ENCODE assay signal across 1 cellular context in genomic region chr2:231957913-231958763, GRCh38.
TF ChIP-seq lines count a peak whose summit lies in the region.

No MANE protein-coding gene starts in this region.

TF ChIP-seq in HepG2, 621 proteins besides CTCF, POLR2A, EP300 and RAD21 (continued from another document and continues in another):
- TF ChIP-seq, protein P1, sequence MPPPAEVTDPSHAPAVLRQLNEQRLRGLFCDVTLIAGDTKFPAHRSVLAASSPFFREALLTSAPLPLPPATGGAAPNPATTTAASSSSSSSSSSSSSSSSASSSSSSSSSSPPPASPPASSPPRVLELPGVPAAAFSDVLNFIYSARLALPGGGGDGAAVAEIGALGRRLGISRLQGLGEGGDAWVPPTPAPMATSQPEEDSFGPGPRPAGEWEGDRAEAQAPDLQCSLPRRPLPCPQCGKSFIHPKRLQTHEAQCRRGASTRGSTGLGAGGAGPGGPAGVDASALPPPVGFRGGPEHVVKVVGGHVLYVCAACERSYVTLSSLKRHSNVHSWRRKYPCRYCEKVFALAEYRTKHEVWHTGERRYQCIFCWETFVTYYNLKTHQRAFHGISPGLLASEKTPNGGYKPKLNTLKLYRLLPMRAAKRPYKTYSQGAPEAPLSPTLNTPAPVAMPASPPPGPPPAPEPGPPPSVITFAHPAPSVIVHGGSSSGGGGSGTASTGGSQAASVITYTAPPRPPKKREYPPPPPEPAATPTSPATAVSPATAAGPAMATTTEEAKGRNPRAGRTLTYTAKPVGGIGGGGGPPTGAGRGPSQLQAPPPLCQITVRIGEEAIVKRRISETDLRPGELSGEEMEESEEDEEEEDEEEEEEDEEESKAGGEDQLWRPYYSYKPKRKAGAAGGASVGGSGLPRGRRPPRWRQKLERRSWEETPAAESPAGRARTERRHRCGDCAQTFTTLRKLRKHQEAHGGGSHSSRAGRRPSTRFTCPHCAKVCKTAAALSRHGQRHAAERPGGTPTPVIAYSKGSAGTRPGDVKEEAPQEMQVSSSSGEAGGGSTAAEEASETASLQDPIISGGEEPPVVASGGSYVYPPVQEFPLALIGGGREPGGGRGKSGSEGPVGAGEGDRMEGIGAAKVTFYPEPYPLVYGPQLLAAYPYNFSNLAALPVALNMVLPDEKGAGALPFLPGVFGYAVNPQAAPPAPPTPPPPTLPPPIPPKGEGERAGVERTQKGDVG (CRISPR knock-in tag; IDR thresholded peaks at IDR 0.05; ENCODE audit: borderline replicate concordance): no peak
- TF ChIP-seq, protein P2, sequence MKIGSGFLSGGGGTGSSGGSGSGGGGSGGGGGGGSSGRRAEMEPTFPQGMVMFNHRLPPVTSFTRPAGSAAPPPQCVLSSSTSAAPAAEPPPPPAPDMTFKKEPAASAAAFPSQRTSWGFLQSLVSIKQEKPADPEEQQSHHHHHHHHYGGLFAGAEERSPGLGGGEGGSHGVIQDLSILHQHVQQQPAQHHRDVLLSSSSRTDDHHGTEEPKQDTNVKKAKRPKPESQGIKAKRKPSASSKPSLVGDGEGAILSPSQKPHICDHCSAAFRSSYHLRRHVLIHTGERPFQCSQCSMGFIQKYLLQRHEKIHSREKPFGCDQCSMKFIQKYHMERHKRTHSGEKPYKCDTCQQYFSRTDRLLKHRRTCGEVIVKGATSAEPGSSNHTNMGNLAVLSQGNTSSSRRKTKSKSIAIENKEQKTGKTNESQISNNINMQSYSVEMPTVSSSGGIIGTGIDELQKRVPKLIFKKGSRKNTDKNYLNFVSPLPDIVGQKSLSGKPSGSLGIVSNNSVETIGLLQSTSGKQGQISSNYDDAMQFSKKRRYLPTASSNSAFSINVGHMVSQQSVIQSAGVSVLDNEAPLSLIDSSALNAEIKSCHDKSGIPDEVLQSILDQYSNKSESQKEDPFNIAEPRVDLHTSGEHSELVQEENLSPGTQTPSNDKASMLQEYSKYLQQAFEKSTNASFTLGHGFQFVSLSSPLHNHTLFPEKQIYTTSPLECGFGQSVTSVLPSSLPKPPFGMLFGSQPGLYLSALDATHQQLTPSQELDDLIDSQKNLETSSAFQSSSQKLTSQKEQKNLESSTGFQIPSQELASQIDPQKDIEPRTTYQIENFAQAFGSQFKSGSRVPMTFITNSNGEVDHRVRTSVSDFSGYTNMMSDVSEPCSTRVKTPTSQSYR (CRISPR knock-in tag; IDR thresholded peaks at IDR 0.05; ENCODE audit: borderline replicate concordance): no peak
- TF ChIP-seq RFX5 (IDR thresholded peaks at IDR 0.05; ENCODE audit: low read depth, low read length) (no peak), ZNF883 (CRISPR knock-in tag; IDR thresholded peaks at IDR 0.05; ENCODE audit: not compliant biosample characterization) (no peak), ZNF207 (IDR thresholded peaks at IDR 0.05; ENCODE audit: borderline replicate concordance) (no peak), CREBL2 (CRISPR knock-in tag; IDR thresholded peaks at IDR 0.05; ENCODE audit: borderline replicate concordance) (no peak), STAT5B (CRISPR knock-in tag; IDR thresholded peaks at IDR 0.05) (no peak), FOXJ3 (CRISPR knock-in tag; IDR thresholded peaks at IDR 0.05; ENCODE audit: borderline replicate concordance) (no peak; the same call in 1 of the 2 replicates), ZNF335 (CRISPR knock-in tag; IDR thresholded peaks at IDR 0.05) (no peak), PRMT3 (CRISPR knock-in tag; IDR thresholded peaks at IDR 0.05; ENCODE audit: borderline replicate concordance, low read depth) (no peak), ZKSCAN8 (CRISPR knock-in tag; IDR thresholded peaks at IDR 0.05; ENCODE audit: borderline replicate concordance) (no peak), ZFP91 (CRISPR knock-in tag; IDR thresholded peaks at IDR 0.05; ENCODE audit: borderline replicate concordance) (no peak), ATF1 (CRISPR knock-in tag; IDR thresholded peaks at IDR 0.05) (peak; percentile 26; the same call in 1 of the 2 replicates), MAFF (IDR thresholded peaks at IDR 0.05; ENCODE audit: low read depth, low read length) (no peak), RORA (CRISPR knock-in tag; IDR thresholded peaks at IDR 0.05) (no peak), POGZ (CRISPR knock-in tag; IDR thresholded peaks at IDR 0.05) (no peak), ZFP41 (CRISPR knock-in tag; IDR thresholded peaks at IDR 0.05; ENCODE audit: borderline replicate concordance) (no peak), GATA4 (IDR thresholded peaks at IDR 0.05; ENCODE audit: borderline replicate concordance, low read depth) (no peak), U2AF2 (IDR thresholded peaks at IDR 0.05; ENCODE audit: low read depth, low read length) (no peak), KAT8 (CRISPR knock-in tag; IDR thresholded peaks at IDR 0.05) (no peak), SIX1 (CRISPR knock-in tag; IDR thresholded peaks at IDR 0.05; ENCODE audit: borderline replicate concordance) (no peak), XRCC5 (optimal IDR thresholded peaks at IDR 0.05; ENCODE audit: low read length) (no peak), ZNF460 (CRISPR knock-in tag; IDR thresholded peaks at IDR 0.05; ENCODE audit: borderline replicate concordance) (no peak; the same call in 1 of the 2 replicates), SALL1 (CRISPR knock-in tag; IDR thresholded peaks at IDR 0.05) (peak; percentile 90), RXRA (CRISPR knock-in tag; IDR thresholded peaks at IDR 0.05) (peak; percentile 35; the same call in 1 of the 2 replicates), NPAS2 (CRISPR knock-in tag; IDR thresholded peaks at IDR 0.05; ENCODE audit: borderline replicate concordance) (no peak), ZNF782 (CRISPR knock-in tag; IDR thresholded peaks at IDR 0.05; ENCODE audit: borderline replicate concordance) (no peak), SMAD1 (CRISPR knock-in tag; IDR thresholded peaks at IDR 0.05; ENCODE audit: borderline replicate concordance, low read depth) (no peak), PPARG (CRISPR knock-in tag; conservative IDR thresholded peaks at IDR 0.05) (no peak), NCOA5 (CRISPR knock-in tag; IDR thresholded peaks at IDR 0.05) (no peak), SMAD3 (CRISPR knock-in tag; IDR thresholded peaks at IDR 0.05) (0 out of 2 replicates have a peak, but pooled peaks have one; percentile 28), ZSCAN21 (CRISPR knock-in tag; IDR thresholded peaks at IDR 0.05; ENCODE audit: borderline replicate concordance) (no peak)
- TF ChIP-seq, protein P3, sequence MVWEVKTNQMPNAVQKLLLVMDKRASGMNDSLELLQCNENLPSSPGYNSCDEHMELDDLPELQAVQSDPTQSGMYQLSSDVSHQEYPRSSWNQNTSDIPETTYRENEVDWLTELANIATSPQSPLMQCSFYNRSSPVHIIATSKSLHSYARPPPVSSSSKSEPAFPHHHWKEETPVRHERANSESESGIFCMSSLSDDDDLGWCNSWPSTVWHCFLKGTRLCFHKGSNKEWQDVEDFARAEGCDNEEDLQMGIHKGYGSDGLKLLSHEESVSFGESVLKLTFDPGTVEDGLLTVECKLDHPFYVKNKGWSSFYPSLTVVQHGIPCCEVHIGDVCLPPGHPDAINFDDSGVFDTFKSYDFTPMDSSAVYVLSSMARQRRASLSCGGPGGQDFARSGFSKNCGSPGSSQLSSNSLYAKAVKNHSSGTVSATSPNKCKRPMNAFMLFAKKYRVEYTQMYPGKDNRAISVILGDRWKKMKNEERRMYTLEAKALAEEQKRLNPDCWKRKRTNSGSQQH (CRISPR knock-in tag; IDR thresholded peaks at IDR 0.05; ENCODE audit: low read depth): no peak; the same call in 1 of the 2 replicates
- TF ChIP-seq, protein P4, sequence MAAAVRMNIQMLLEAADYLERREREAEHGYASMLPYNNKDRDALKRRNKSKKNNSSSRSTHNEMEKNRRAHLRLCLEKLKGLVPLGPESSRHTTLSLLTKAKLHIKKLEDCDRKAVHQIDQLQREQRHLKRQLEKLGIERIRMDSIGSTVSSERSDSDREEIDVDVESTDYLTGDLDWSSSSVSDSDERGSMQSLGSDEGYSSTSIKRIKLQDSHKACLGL (CRISPR knock-in tag; IDR thresholded peaks at IDR 0.05): no peak
- TF ChIP-seq, protein P5, sequence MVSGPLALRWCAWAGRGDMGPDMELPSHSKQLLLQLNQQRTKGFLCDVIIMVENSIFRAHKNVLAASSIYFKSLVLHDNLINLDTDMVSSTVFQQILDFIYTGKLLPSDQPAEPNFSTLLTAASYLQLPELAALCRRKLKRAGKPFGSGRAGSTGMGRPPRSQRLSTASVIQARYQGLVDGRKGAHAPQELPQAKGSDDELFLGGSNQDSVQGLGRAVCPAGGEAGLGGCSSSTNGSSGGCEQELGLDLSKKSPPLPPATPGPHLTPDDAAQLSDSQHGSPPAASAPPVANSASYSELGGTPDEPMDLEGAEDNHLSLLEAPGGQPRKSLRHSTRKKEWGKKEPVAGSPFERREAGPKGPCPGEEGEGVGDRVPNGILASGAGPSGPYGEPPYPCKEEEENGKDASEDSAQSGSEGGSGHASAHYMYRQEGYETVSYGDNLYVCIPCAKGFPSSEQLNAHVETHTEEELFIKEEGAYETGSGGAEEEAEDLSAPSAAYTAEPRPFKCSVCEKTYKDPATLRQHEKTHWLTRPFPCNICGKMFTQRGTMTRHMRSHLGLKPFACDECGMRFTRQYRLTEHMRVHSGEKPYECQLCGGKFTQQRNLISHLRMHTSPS (CRISPR knock-in tag; IDR thresholded peaks at IDR 0.05; ENCODE audit: low read depth): no peak
- TF ChIP-seq, protein P6, sequence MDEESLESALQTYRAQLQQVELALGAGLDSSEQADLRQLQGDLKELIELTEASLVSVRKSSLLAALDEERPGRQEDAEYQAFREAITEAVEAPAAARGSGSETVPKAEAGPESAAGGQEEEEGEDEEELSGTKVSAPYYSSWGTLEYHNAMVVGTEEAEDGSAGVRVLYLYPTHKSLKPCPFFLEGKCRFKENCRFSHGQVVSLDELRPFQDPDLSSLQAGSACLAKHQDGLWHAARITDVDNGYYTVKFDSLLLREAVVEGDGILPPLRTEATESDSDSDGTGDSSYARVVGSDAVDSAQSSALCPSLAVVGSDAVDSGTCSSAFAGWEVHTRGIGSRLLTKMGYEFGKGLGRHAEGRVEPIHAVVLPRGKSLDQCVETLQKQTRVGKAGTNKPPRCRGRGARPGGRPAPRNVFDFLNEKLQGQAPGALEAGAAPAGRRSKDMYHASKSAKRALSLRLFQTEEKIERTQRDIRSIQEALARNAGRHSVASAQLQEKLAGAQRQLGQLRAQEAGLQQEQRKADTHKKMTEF (CRISPR knock-in tag; IDR thresholded peaks at IDR 0.05): no peak
- TF ChIP-seq, protein P7, sequence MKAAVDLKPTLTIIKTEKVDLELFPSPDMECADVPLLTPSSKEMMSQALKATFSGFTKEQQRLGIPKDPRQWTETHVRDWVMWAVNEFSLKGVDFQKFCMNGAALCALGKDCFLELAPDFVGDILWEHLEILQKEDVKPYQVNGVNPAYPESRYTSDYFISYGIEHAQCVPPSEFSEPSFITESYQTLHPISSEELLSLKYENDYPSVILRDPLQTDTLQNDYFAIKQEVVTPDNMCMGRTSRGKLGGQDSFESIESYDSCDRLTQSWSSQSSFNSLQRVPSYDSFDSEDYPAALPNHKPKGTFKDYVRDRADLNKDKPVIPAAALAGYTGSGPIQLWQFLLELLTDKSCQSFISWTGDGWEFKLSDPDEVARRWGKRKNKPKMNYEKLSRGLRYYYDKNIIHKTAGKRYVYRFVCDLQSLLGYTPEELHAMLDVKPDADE (CRISPR knock-in tag; IDR thresholded peaks at IDR 0.05): no peak
- TF ChIP-seq, protein P8, sequence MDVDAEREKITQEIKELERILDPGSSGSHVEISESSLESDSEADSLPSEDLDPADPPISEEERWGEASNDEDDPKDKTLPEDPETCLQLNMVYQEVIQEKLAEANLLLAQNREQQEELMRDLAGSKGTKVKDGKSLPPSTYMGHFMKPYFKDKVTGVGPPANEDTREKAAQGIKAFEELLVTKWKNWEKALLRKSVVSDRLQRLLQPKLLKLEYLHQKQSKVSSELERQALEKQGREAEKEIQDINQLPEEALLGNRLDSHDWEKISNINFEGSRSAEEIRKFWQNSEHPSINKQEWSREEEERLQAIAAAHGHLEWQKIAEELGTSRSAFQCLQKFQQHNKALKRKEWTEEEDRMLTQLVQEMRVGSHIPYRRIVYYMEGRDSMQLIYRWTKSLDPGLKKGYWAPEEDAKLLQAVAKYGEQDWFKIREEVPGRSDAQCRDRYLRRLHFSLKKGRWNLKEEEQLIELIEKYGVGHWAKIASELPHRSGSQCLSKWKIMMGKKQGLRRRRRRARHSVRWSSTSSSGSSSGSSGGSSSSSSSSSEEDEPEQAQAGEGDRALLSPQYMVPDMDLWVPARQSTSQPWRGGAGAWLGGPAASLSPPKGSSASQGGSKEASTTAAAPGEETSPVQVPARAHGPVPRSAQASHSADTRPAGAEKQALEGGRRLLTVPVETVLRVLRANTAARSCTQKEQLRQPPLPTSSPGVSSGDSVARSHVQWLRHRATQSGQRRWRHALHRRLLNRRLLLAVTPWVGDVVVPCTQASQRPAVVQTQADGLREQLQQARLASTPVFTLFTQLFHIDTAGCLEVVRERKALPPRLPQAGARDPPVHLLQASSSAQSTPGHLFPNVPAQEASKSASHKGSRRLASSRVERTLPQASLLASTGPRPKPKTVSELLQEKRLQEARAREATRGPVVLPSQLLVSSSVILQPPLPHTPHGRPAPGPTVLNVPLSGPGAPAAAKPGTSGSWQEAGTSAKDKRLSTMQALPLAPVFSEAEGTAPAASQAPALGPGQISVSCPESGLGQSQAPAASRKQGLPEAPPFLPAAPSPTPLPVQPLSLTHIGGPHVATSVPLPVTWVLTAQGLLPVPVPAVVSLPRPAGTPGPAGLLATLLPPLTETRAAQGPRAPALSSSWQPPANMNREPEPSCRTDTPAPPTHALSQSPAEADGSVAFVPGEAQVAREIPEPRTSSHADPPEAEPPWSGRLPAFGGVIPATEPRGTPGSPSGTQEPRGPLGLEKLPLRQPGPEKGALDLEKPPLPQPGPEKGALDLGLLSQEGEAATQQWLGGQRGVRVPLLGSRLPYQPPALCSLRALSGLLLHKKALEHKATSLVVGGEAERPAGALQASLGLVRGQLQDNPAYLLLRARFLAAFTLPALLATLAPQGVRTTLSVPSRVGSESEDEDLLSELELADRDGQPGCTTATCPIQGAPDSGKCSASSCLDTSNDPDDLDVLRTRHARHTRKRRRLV (CRISPR knock-in tag; IDR thresholded peaks at IDR 0.05): no peak
